Comparison of ENCODE assay signal across 1 cellular context in the genomic region with DNA sequence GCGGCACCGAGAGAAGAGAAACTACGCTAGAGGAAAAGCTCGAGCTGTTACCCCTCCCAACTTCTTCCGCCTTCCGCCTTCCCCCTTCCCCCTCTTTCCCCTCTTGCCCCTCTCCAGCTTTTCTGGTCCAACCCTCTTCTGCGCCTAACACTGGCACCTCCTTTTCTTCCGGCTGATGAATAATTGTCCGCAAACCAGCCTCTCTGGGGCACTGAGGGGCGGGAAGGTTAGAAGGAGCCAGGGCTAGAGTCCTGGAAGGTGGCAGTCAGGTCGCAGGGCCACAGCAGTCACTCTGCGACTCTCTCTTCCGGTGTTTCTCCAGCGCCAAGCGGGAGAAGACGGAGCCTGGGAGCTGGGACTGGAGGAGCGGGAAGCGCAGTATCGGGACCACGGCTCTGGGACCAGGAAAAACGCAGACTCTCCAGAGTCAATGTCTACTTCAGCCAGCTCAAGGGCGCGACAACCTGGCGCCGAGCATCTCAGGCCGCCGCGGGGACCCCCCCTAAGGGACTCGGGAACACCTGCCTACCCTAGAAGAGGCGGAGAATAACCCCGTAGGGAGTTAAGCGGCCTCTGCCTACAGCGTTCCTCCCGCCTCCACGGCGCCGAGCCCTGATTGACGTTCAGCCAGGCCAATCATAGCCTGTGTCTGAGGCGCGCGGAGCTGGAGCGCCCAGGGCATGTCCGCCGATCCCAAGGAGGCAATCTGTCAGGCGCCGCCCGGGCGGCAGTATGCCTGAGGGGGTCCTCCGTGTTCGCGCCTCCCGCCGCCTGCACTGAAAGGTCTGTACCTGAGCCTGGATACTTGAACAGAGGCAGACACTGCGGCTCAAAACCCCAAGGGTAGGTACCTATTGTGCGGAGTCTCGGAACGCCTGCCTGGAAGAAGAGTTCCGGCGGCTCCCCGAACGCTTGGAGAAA.
TF ChIP-seq lines count a peak whose summit lies in the region.

No MANE protein-coding gene starts in this region.

TF ChIP-seq in HepG2, 621 proteins besides CTCF, POLR2A, EP300 and RAD21 (continued from another document and continues in another):
- TF ChIP-seq, protein P1, sequence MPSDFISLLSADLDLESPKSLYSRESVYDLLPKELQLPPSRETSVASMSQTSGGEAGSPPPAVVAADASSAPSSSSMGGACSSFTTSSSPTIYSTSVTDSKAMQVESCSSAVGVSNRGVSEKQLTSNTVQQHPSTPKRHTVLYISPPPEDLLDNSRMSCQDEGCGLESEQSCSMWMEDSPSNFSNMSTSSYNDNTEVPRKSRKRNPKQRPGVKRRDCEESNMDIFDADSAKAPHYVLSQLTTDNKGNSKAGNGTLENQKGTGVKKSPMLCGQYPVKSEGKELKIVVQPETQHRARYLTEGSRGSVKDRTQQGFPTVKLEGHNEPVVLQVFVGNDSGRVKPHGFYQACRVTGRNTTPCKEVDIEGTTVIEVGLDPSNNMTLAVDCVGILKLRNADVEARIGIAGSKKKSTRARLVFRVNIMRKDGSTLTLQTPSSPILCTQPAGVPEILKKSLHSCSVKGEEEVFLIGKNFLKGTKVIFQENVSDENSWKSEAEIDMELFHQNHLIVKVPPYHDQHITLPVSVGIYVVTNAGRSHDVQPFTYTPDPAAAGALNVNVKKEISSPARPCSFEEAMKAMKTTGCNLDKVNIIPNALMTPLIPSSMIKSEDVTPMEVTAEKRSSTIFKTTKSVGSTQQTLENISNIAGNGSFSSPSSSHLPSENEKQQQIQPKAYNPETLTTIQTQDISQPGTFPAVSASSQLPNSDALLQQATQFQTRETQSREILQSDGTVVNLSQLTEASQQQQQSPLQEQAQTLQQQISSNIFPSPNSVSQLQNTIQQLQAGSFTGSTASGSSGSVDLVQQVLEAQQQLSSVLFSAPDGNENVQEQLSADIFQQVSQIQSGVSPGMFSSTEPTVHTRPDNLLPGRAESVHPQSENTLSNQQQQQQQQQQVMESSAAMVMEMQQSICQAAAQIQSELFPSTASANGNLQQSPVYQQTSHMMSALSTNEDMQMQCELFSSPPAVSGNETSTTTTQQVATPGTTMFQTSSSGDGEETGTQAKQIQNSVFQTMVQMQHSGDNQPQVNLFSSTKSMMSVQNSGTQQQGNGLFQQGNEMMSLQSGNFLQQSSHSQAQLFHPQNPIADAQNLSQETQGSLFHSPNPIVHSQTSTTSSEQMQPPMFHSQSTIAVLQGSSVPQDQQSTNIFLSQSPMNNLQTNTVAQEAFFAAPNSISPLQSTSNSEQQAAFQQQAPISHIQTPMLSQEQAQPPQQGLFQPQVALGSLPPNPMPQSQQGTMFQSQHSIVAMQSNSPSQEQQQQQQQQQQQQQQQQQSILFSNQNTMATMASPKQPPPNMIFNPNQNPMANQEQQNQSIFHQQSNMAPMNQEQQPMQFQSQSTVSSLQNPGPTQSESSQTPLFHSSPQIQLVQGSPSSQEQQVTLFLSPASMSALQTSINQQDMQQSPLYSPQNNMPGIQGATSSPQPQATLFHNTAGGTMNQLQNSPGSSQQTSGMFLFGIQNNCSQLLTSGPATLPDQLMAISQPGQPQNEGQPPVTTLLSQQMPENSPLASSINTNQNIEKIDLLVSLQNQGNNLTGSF (CRISPR knock-in tag; IDR thresholded peaks at IDR 0.05), result no peak
- TF ChIP-seq PHB2 (IDR thresholded peaks at IDR 0.05; ENCODE audit: partially characterized antibody) (no peak), MIXL1 (CRISPR knock-in tag; IDR thresholded peaks at IDR 0.05) (peak; percentile 68), TMF1 (CRISPR knock-in tag; IDR thresholded peaks at IDR 0.05; ENCODE audit: low read depth) (peak; percentile 2; the same call in 1 of the 2 replicates), KDM2A (CRISPR knock-in tag; IDR thresholded peaks at IDR 0.05; ENCODE audit: borderline replicate concordance, low read depth) (peak; percentile 96), ZNF574 (CRISPR knock-in tag; IDR thresholded peaks at IDR 0.05) (peak; percentile 72; the same call in 1 of the 2 replicates), UBTF (CRISPR knock-in tag; IDR thresholded peaks at IDR 0.05) (peak; percentile 90), ZNF567 (CRISPR knock-in tag; IDR thresholded peaks at IDR 0.05; ENCODE audit: borderline replicate concordance) (0 out of 2 replicates have a peak, but pooled peaks have one; percentile 72), ZNF607 (CRISPR knock-in tag; IDR thresholded peaks at IDR 0.05; ENCODE audit: borderline replicate concordance) (peak; percentile 56; the same call in 1 of the 2 replicates), ZBTB44 (CRISPR knock-in tag; IDR thresholded peaks at IDR 0.05) (0 out of 2 replicates have a peak, but pooled peaks have one; percentile 24), GATAD2A (CRISPR knock-in tag; IDR thresholded peaks at IDR 0.05) (peak; percentile 44; the same call in 1 of the 2 replicates), EEA1 (CRISPR knock-in tag; IDR thresholded peaks at IDR 0.05; ENCODE audit: borderline replicate concordance) (peak; percentile 68; the same call in 1 of the 2 replicates), GPN1 (CRISPR knock-in tag; IDR thresholded peaks at IDR 0.05; ENCODE audit: borderline replicate concordance) (no peak), THAP11 (CRISPR knock-in tag; IDR thresholded peaks at IDR 0.05) (peak; percentile 78), TARDBP (CRISPR knock-in tag; IDR thresholded peaks at IDR 0.05) (peak; percentile 41; the same call in 1 of the 2 replicates), ZNF251 (CRISPR knock-in tag; IDR thresholded peaks at IDR 0.05) (no peak), ZIK1 (CRISPR knock-in tag; IDR thresholded peaks at IDR 0.05; ENCODE audit: borderline replicate concordance, low read depth) (peak; percentile 66; the same call in 1 of the 2 replicates), GMEB2 (CRISPR knock-in tag; IDR thresholded peaks at IDR 0.05; ENCODE audit: low read depth) (peak; percentile 43; the same call in 1 of the 2 replicates), ZNF780A (CRISPR knock-in tag; IDR thresholded peaks at IDR 0.05) (no peak), HOXA3 (CRISPR knock-in tag; IDR thresholded peaks at IDR 0.05) (peak; percentile 83; the same call in 1 of the 2 replicates), SYNCRIP (IDR thresholded peaks at IDR 0.05; ENCODE audit: insufficient read depth, low read depth, low read length) (no peak)
- TF ChIP-seq, protein P2, sequence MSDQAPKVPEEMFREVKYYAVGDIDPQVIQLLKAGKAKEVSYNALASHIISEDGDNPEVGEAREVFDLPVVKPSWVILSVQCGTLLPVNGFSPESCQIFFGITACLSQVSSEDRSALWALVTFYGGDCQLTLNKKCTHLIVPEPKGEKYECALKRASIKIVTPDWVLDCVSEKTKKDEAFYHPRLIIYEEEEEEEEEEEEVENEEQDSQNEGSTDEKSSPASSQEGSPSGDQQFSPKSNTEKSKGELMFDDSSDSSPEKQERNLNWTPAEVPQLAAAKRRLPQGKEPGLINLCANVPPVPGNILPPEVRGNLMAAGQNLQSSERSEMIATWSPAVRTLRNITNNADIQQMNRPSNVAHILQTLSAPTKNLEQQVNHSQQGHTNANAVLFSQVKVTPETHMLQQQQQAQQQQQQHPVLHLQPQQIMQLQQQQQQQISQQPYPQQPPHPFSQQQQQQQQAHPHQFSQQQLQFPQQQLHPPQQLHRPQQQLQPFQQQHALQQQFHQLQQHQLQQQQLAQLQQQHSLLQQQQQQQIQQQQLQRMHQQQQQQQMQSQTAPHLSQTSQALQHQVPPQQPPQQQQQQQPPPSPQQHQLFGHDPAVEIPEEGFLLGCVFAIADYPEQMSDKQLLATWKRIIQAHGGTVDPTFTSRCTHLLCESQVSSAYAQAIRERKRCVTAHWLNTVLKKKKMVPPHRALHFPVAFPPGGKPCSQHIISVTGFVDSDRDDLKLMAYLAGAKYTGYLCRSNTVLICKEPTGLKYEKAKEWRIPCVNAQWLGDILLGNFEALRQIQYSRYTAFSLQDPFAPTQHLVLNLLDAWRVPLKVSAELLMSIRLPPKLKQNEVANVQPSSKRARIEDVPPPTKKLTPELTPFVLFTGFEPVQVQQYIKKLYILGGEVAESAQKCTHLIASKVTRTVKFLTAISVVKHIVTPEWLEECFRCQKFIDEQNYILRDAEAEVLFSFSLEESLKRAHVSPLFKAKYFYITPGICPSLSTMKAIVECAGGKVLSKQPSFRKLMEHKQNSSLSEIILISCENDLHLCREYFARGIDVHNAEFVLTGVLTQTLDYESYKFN (CRISPR knock-in tag; conservative IDR thresholded peaks at IDR 0.05), result peak; percentile 30; the same call in 1 of the 2 replicates
- TF ChIP-seq, protein P3, sequence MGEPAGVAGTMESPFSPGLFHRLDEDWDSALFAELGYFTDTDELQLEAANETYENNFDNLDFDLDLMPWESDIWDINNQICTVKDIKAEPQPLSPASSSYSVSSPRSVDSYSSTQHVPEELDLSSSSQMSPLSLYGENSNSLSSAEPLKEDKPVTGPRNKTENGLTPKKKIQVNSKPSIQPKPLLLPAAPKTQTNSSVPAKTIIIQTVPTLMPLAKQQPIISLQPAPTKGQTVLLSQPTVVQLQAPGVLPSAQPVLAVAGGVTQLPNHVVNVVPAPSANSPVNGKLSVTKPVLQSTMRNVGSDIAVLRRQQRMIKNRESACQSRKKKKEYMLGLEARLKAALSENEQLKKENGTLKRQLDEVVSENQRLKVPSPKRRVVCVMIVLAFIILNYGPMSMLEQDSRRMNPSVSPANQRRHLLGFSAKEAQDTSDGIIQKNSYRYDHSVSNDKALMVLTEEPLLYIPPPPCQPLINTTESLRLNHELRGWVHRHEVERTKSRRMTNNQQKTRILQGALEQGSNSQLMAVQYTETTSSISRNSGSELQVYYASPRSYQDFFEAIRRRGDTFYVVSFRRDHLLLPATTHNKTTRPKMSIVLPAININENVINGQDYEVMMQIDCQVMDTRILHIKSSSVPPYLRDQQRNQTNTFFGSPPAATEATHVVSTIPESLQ (CRISPR knock-in tag; conservative IDR thresholded peaks at IDR 0.05), result peak; percentile 79; the same call in 1 of the 2 replicates
